Comparison of ENCODE assay signal across 1 cellular context in the genomic region with DNA sequence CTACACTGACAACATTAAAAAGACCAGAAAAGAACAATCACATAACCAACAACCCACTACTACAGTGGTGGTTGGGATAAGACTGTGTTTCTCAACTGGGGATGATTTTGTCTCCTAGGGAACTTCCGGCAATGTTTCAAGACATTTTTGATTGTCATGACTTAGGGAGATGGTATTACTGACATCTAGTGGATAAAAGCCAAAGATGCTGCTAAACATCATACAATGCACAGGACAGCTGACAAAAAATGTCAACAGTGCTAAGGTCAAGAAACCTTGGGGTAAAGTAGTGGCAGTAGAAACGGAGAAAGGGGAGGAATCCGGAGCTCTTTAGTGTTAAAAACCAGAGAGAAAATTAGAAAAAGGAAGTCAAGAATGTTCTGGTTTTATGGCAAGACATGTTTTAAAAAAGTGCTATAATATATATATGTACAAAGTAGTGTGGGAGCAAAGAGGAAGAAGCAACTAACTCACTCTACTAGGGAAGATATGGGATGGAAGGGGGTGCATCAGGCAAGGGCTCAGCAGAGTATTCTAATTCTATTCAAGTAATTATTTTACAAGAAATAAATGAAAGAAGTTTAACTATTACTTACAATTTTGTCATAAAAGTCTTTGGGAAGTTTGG.
TF ChIP-seq lines count a peak whose summit lies in the region.

No MANE protein-coding gene starts in this region.

TF ChIP-seq in HepG2, 621 proteins besides CTCF, POLR2A, EP300 and RAD21 (continued from another document):
- TF ChIP-seq, protein P1, sequence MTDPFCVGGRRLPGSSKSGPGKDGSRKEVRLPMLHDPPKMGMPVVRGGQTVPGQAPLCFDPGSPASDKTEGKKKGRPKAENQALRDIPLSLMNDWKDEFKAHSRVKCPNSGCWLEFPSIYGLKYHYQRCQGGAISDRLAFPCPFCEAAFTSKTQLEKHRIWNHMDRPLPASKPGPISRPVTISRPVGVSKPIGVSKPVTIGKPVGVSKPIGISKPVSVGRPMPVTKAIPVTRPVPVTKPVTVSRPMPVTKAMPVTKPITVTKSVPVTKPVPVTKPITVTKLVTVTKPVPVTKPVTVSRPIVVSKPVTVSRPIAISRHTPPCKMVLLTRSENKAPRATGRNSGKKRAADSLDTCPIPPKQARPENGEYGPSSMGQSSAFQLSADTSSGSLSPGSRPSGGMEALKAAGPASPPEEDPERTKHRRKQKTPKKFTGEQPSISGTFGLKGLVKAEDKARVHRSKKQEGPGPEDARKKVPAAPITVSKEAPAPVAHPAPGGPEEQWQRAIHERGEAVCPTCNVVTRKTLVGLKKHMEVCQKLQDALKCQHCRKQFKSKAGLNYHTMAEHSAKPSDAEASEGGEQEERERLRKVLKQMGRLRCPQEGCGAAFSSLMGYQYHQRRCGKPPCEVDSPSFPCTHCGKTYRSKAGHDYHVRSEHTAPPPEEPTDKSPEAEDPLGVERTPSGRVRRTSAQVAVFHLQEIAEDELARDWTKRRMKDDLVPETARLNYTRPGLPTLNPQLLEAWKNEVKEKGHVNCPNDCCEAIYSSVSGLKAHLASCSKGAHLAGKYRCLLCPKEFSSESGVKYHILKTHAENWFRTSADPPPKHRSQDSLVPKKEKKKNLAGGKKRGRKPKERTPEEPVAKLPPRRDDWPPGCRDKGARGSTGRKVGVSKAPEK (CRISPR knock-in tag; IDR thresholded peaks at IDR 0.05; ENCODE audit: borderline replicate concordance) = no peak
- no peak for TF ChIP-seq KDM6A (CRISPR knock-in tag; IDR thresholded peaks at IDR 0.05; ENCODE audit: low read depth)
- no peak for TF ChIP-seq ZNF709 (CRISPR knock-in tag; IDR thresholded peaks at IDR 0.05)
- TF ChIP-seq ZNF572 (CRISPR knock-in tag; IDR thresholded peaks at IDR 0.05) = no peak
- TF ChIP-seq ZNF317 (CRISPR knock-in tag; IDR thresholded peaks at IDR 0.05) = peak; percentile 97
- no peak for TF ChIP-seq HMG20A (CRISPR knock-in tag; IDR thresholded peaks at IDR 0.05; ENCODE audit: borderline replicate concordance)
- no peak for TF ChIP-seq ZNF282 (IDR thresholded peaks at IDR 0.05; ENCODE audit: partially characterized antibody)
- no peak for TF ChIP-seq BORCS8-MEF2B (CRISPR knock-in tag; IDR thresholded peaks at IDR 0.05)
- TF ChIP-seq, protein P2, sequence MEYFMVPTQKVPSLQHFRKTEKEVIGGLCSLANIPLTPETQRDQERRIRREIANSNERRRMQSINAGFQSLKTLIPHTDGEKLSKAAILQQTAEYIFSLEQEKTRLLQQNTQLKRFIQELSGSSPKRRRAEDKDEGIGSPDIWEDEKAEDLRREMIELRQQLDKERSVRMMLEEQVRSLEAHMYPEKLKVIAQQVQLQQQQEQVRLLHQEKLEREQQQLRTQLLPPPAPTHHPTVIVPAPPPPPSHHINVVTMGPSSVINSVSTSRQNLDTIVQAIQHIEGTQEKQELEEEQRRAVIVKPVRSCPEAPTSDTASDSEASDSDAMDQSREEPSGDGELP (IDR thresholded peaks at IDR 0.05; ENCODE audit: borderline replicate concordance, low read depth) = peak; percentile 86
- TF ChIP-seq NR2F2 (IDR thresholded peaks at IDR 0.05; ENCODE audit: borderline replicate concordance, low read depth) = no peak
- TF ChIP-seq, protein P3, sequence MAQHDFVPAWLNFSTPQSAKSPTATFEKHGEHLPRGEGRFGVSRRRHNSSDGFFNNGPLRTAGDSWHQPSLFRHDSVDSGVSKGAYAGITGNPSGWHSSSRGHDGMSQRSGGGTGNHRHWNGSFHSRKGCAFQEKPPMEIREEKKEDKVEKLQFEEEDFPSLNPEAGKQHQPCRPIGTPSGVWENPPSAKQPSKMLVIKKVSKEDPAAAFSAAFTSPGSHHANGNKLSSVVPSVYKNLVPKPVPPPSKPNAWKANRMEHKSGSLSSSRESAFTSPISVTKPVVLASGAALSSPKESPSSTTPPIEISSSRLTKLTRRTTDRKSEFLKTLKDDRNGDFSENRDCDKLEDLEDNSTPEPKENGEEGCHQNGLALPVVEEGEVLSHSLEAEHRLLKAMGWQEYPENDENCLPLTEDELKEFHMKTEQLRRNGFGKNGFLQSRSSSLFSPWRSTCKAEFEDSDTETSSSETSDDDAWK (CRISPR knock-in tag; IDR thresholded peaks at IDR 0.05) = no peak
- TF ChIP-seq FOXA3 (CRISPR knock-in tag; IDR thresholded peaks at IDR 0.05) = 0 out of 2 replicates have a peak, but pooled peaks have one; percentile 8
- no peak for TF ChIP-seq ZNF343 (CRISPR knock-in tag; IDR thresholded peaks at IDR 0.05)
- no peak for TF ChIP-seq ZNF772 (CRISPR knock-in tag; IDR thresholded peaks at IDR 0.05)
- TF ChIP-seq SMC3 (IDR thresholded peaks at IDR 0.05; ENCODE audit: low read length) = 0 out of 2 replicates have a peak, but pooled peaks have one; percentile 5
- TF ChIP-seq ZMYM2 (CRISPR knock-in tag; IDR thresholded peaks at IDR 0.05) = no peak
- TF ChIP-seq, protein P4, sequence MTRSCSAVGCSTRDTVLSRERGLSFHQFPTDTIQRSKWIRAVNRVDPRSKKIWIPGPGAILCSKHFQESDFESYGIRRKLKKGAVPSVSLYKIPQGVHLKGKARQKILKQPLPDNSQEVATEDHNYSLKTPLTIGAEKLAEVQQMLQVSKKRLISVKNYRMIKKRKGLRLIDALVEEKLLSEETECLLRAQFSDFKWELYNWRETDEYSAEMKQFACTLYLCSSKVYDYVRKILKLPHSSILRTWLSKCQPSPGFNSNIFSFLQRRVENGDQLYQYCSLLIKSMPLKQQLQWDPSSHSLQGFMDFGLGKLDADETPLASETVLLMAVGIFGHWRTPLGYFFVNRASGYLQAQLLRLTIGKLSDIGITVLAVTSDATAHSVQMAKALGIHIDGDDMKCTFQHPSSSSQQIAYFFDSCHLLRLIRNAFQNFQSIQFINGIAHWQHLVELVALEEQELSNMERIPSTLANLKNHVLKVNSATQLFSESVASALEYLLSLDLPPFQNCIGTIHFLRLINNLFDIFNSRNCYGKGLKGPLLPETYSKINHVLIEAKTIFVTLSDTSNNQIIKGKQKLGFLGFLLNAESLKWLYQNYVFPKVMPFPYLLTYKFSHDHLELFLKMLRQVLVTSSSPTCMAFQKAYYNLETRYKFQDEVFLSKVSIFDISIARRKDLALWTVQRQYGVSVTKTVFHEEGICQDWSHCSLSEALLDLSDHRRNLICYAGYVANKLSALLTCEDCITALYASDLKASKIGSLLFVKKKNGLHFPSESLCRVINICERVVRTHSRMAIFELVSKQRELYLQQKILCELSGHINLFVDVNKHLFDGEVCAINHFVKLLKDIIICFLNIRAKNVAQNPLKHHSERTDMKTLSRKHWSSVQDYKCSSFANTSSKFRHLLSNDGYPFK (CRISPR knock-in tag; IDR thresholded peaks at IDR 0.05; ENCODE audit: borderline replicate concordance) = no peak
- TF ChIP-seq STAG1 (CRISPR knock-in tag; IDR thresholded peaks at IDR 0.05) = peak; percentile 55
